2 cellular contexts compared by ENCODE assay signal in the genomic region with DNA sequence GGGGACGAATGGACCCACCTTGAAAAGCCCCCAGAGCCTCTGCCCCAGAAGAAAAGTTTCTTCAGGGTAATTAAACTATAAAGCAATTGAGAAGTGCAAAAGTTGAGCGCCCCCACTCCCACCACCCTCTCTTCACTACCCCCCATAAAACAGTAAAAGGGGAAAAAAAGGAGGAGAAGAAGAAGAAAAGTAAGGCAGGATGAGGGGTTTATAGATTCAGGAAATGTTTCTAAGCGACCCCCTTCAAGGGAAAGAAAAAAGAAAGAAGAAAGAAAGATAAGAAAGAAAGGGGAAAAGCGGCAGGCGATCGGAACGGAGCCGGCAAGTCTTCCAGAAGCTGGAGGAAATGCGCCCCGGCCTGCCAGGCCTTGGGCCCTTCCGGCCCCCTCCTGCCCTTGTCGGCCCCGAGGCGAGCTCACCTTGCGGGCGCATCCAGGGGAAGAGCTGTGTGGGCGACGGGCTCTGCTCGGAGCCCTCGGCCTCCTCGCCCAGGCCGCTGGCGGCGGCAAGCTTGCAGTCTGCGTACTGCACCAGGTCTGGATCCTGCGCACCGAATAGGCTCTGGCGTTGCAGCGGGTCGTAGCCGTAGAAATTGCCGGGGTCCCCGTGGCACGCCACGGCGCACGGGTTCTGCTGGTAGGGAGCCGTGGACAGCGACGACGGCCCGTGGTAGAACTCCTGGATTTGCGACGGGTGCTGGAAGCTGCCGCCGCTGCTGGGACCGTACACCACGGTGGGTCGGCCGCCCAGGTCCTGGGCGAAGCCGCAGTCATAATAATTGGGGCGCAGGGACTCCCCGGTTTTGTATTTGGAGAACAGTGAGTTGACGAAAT.
TF ChIP-seq lines count a peak whose summit lies in the region.

No MANE protein-coding gene starts in this region.

TF ChIP-seq in SK-N-SH, 30 proteins besides CTCF, POLR2A, EP300 and RAD21:
- TF ChIP-seq EZH2phosphoT487 (IDR thresholded peaks at IDR 0.05; ENCODE audit: borderline replicate concordance, low read depth) = peak; percentile 98; the same call in 1 of the 2 replicates
- TF ChIP-seq, protein P1, sequence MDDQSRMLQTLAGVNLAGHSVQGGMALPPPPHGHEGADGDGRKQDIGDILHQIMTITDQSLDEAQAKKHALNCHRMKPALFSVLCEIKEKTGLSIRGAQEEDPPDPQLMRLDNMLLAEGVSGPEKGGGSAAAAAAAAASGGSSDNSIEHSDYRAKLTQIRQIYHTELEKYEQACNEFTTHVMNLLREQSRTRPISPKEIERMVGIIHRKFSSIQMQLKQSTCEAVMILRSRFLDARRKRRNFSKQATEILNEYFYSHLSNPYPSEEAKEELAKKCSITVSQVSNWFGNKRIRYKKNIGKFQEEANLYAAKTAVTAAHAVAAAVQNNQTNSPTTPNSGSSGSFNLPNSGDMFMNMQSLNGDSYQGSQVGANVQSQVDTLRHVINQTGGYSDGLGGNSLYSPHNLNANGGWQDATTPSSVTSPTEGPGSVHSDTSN (IDR thresholded peaks at IDR 0.05) = no peak
TF ChIP-seq in SK-N-SH: peak in this region for 1.

TF ChIP-seq in GM12891, 5 proteins besides CTCF, POLR2A, EP300 and RAD21:
- TF ChIP-seq PAX5 (IDR thresholded peaks at IDR 0.05; ENCODE audit: insufficient read depth, low read length, severe bottlenecking) = no peak
- no peak for TF ChIP-seq SPI1 (IDR thresholded peaks at IDR 0.05; ENCODE audit: low read depth, low read length)
- no peak for TF ChIP-seq POLR2AphosphoS5 (IDR thresholded peaks at IDR 0.05; ENCODE audit: low read depth, low read length)
